19 cellular contexts compared by ENCODE assay signal in the genomic region with DNA sequence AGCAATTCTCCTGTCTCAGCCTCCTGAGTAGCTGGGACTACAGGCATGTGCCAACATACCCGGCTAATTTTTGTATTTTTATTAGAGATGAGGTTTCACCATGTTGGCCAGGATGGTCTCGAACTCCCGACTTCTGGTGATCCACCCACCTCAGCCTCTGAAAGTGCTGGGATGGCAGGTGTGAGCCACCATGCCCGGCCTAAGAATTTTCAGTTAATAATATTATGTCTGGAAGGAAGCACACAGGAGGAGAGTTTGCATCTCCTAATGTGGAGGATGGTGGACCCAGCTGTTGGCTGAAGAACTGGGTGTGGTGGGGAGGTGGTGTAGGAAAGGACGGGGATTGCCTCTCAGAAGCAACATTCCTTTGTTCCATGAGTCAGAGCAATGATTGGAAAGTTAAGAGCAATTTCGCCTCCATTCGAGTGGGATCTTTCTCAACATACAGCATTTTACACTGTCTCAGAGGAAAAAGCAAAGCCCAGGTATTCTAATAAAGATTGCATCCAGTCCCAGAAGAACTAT.
"Had no signal": no experiment of that assay in that cellular context is flagged by ENCODE, and none has a peak within 500 bp of the region (broad histone marks: within the 10 kb centered on the region; RNA-seq: fewer than 3 reads in every experiment).

No MANE protein-coding gene starts in this region.

- ATAC-seq: gastroesophageal sphincter; mucosa of descending colon; natural killer cell treated with Interleukin-12 subunit alpha and Interleukin-12 subunit beta and Interleukin-15 and Interleukin-18, amount 100 ng/mL, for 72 hours; psoas muscle; right lobe of liver had no signal

- H3K4me3 ChIP-seq: gastroesophageal sphincter, lung, mucosa of descending colon, psoas muscle, right lobe of liver, upper lobe of left lung had no signal

- H3K9me3 ChIP-seq: gastroesophageal sphincter, mucosa of descending colon, psoas muscle, right lobe of liver, upper lobe of left lung had no signal

- H3K36me3 Mint-ChIP-seq: natural killer cell treated with Interleukin-12 subunit alpha and Interleukin-12 subunit beta and Interleukin-15 and Interleukin-18, amount 100 ng/mL, for 72 hours had no signal

- H3K9me3 Mint-ChIP-seq: activated CD4-positive, alpha-beta memory T cell treated with anti-CD3 and anti-CD28 coated beads, Interleukin-2, amount 10 ng/mL, durations not matched to agents 7 days and 5 days; activated T-helper 1 cell treated with anti-CD3 and anti-CD28 coated beads, Interleukin-12 subunit alpha, Interleukin-12 subunit beta, Interleukin-2, Interleukin-4 antibody, amounts not matched to agents 30 ng/mL and 10 ng/mL and 1 ng/mL, durations not matched to agents 14 hours and 24 hours and 36 hours; natural killer cell treated with Interleukin-12 subunit alpha and Interleukin-12 subunit beta and Interleukin-15 and Interleukin-18, amount 100 ng/mL, for 72 hours had no signal

- H3K4me3 Mint-ChIP-seq: activated CD4-positive, alpha-beta memory T cell treated with anti-CD3 and anti-CD28 coated beads, Interleukin-2, amount 10 ng/mL, durations not matched to agents 7 days and 5 days; activated T-helper 1 cell treated with anti-CD3 and anti-CD28 coated beads, Interleukin-12 subunit alpha, Interleukin-12 subunit beta, Interleukin-2, Interleukin-4 antibody, amounts not matched to agents 30 ng/mL and 10 ng/mL and 1 ng/mL, durations not matched to agents 14 hours and 24 hours and 36 hours; natural killer cell treated with Interleukin-12 subunit alpha and Interleukin-12 subunit beta and Interleukin-15 and Interleukin-18, amount 100 ng/mL, for 72 hours had no signal

- H3K27ac ChIP-seq: gastroesophageal sphincter, psoas muscle, right lobe of liver, upper lobe of left lung had no signal

- H3K27ac Mint-ChIP-seq: activated CD4-positive, alpha-beta memory T cell treated with anti-CD3 and anti-CD28 coated beads, Interleukin-2, amount 10 ng/mL, durations not matched to agents 7 days and 5 days; activated T-helper 1 cell treated with anti-CD3 and anti-CD28 coated beads, Interleukin-12 subunit alpha, Interleukin-12 subunit beta, Interleukin-2, Interleukin-4 antibody, amounts not matched to agents 30 ng/mL and 10 ng/mL and 1 ng/mL, durations not matched to agents 14 hours and 24 hours and 36 hours; natural killer cell treated with Interleukin-12 subunit alpha and Interleukin-12 subunit beta and Interleukin-15 and Interleukin-18, amount 100 ng/mL, for 72 hours had no signal

- DNase-seq: activated CD4-positive, alpha-beta memory T cell treated with anti-CD3 and anti-CD28 coated beads, Interleukin-2, amount 10 ng/mL, durations not matched to agents 7 days and 5 days; activated CD8-positive, alpha-beta memory T cell treated with anti-CD3 and anti-CD28 coated beads, Interleukin-2, amount 50 U/mL, for 48 hours; activated naive CD4-positive, alpha-beta T cell; caudate nucleus; cortex of kidney; effector memory CD4-positive, alpha-beta T cell; kidney glomerular epithelial cell; mucosa of descending colon; occipital lobe; psoas muscle; right lobe of liver; stimulated activated CD4-positive, alpha-beta T cell treated with anti-CD3 and anti-CD28 coated beads, Interleukin-12 subunit alpha, Interleukin-12 subunit beta, amount 100 ng/mL, for 4 hours; stimulated activated naive CD4-positive, alpha-beta T cell treated with Interleukin-2 at 50 U/mL for 16 hours; T-helper 9 cell; upper lobe of left lung had no signal

- H3K27me3 Mint-ChIP-seq: activated CD4-positive, alpha-beta memory T cell treated with anti-CD3 and anti-CD28 coated beads, Interleukin-2, amount 10 ng/mL, durations not matched to agents 7 days and 5 days; natural killer cell treated with Interleukin-12 subunit alpha and Interleukin-12 subunit beta and Interleukin-15 and Interleukin-18, amount 100 ng/mL, for 72 hours had no signal

- H3K4me1 ChIP-seq: gastroesophageal sphincter, psoas muscle, right lobe of liver, upper lobe of left lung had no signal

- H3K27me3 ChIP-seq: gastroesophageal sphincter, right lobe of liver, upper lobe of left lung had no signal
